Comparison of ENCODE assay signal across 8 cellular contexts in genomic region chr13:32737111-32737571, GRCh38.
DNase-seq lines count a peak whose midpoint lies in the region; ATAC-seq and TF ChIP-seq lines count a peak whose summit lies in the region.

No MANE protein-coding gene starts in this region.

- H3K27me3 ChIP-seq in uterus: no peaks in the 10 kb centered on the region

- H3K9me3 Mint-ChIP-seq in activated naive CD8-positive, alpha-beta T cell (ENCODE audit: low read depth): no peaks in the 10 kb centered on the region

- H3K4me1 ChIP-seq in uterus: peaks cover 0 to 4% of the 10 kb centered on the region in 2 donors

- peaks cover 43% of the 10 kb centered on the region for H3K4me1 Mint-ChIP-seq in activated naive CD8-positive, alpha-beta T cell (ENCODE audit: low read depth)

- peaks cover 11% of the 10 kb centered on the region for H3K36me3 Mint-ChIP-seq in activated naive CD8-positive, alpha-beta T cell

- peak overlapping the region; percentile 47 to 61 for H3K27ac ChIP-seq in uterus

- H3K27ac Mint-ChIP-seq in activated naive CD8-positive, alpha-beta T cell: peak overlapping the region; percentile 85

- ATAC-seq in GM18870 (IDR thresholded peaks at IDR 0.05; ENCODE audit: unreplicated experiment) (peak; percentile 57), HG02884 (IDR thresholded peaks at IDR 0.05; ENCODE audit: unreplicated experiment) (peak; percentile 62), left colon (peak; percentile 69)

- H3K36me3 ChIP-seq in uterus: no peaks in the 10 kb centered on the region

- TF ChIP-seq CTCF in uterus (IDR thresholded peaks at IDR 0.05): no peak

- peak overlapping the region; percentile 3 to 25 for H3K4me3 ChIP-seq in uterus

- intact Hi-C loops in left colon (cut with DNase I, micrococcal nuclease) (no loop called here), uterus (cut with DNase I; ENCODE audit: low total_unique reads) (no loop called here)

- peak overlapping the region; percentile 85 for H3K4me3 Mint-ChIP-seq in activated naive CD8-positive, alpha-beta T cell

- H3K9me3 ChIP-seq in uterus: no peaks in the 10 kb centered on the region

- TF ChIP-seq POLR2A in uterus (IDR thresholded peaks at IDR 0.05): no peak

- DNase-seq in left colon: no peak
- DNase-seq in uterus: no peak
- DNase-seq in NCI-H146 treated with DMSO at 0.1 percent for 48 hours (lab: John Stamatoyannopoulos, UW; ENCODE audit: unreplicated experiment): no peak
- no peak for DNase-seq in NCI-H526 (lab: John Stamatoyannopoulos, UW)
- no peak for DNase-seq in activated gamma-delta T cell (lab: John Stamatoyannopoulos, UW)

- H3K27me3 Mint-ChIP-seq in activated naive CD8-positive, alpha-beta T cell: no peaks in the 10 kb centered on the region
